Comparison of ENCODE assay signal across 39 cellular contexts in genomic region chr3:100368421-100368820, GRCh38.
"Had no signal": no experiment of that assay in that cellular context is flagged by ENCODE, and none has a peak within 500 bp of the region (broad histone marks: within the 10 kb centered on the region; RNA-seq: fewer than 3 reads in every experiment).

No MANE protein-coding gene starts in this region.

- H3K9me3 ChIP-seq: Peyer's patch, SJSA1 had no signal

- H3K4me3 ChIP-seq: Peyer's patch, SJSA1 had no signal

- H3K4me1 ChIP-seq: Peyer's patch, SJSA1 had no signal

- H3K27ac ChIP-seq: Peyer's patch, SJSA1, VCaP had no signal

- H3K27me3 Mint-ChIP-seq: activated B cell treated with CpG ODN at 0.5 μM for 24 hours; activated CD4-positive, alpha-beta memory T cell treated with anti-CD3 and anti-CD28 coated beads for 36 hours; activated naive CD4-positive, alpha-beta T cell treated with anti-CD3 and anti-CD28 coated beads, Interleukin-2, amount 10 ng/mL, durations not matched to agents 7 days and 5 days; activated naive CD8-positive, alpha-beta T cell; activated naive CD8-positive, alpha-beta T cell treated with anti-CD3 and anti-CD28 coated beads, Interleukin-2, amount 50 U/mL, for 24 hours; brain; IgD-negative memory B cell had no signal

- ATAC-seq: activated naive CD8-positive, alpha-beta T cell treated with anti-CD3 and anti-CD28 coated beads, Interleukin-2, amount 50 U/mL, for 24 hours; activated T-cell treated with anti-CD3 and anti-CD28 coated beads, Interleukin-2, amount 50 U/mL, for 4 hours; PC-3; SK-N-SH treated with all-trans-retinoic acid at 6 μM for 48 hours had no signal

- H3K4me3 Mint-ChIP-seq: activated B cell treated with CpG ODN at 0.5 μM for 24 hours; activated CD4-positive, alpha-beta memory T cell treated with anti-CD3 and anti-CD28 coated beads for 36 hours; activated naive CD4-positive, alpha-beta T cell treated with anti-CD3 and anti-CD28 coated beads, Interleukin-2, amount 10 ng/mL, durations not matched to agents 7 days and 5 days; activated naive CD8-positive, alpha-beta T cell; activated naive CD8-positive, alpha-beta T cell treated with anti-CD3 and anti-CD28 coated beads, Interleukin-2, amount 50 U/mL, for 24 hours; activated T-cell treated with anti-CD3 and anti-CD28 coated beads, Interleukin-2, amount 50 U/mL, for 4 hours; activated T-helper 1 cell treated with anti-CD3 and anti-CD28 coated beads, Interleukin-12 subunit alpha, Interleukin-12 subunit beta, Interleukin-2, Interleukin-4 antibody, amounts not matched to agents 30 ng/mL and 10 ng/mL and 1 ng/mL, durations not matched to agents 14 hours and 24 hours and 36 hours; brain; IgD-negative memory B cell had no signal

- H3K9me3 Mint-ChIP-seq: activated B cell treated with CpG ODN at 0.5 μM for 24 hours; activated CD4-positive, alpha-beta memory T cell treated with anti-CD3 and anti-CD28 coated beads for 36 hours; activated naive CD4-positive, alpha-beta T cell treated with anti-CD3 and anti-CD28 coated beads, Interleukin-2, amount 10 ng/mL, durations not matched to agents 7 days and 5 days; activated naive CD8-positive, alpha-beta T cell treated with anti-CD3 and anti-CD28 coated beads, Interleukin-2, amount 50 U/mL, for 24 hours; activated T-cell treated with anti-CD3 and anti-CD28 coated beads, Interleukin-2, amount 50 U/mL, for 4 hours; activated T-helper 1 cell treated with anti-CD3 and anti-CD28 coated beads, Interleukin-12 subunit alpha, Interleukin-12 subunit beta, Interleukin-2, Interleukin-4 antibody, amounts not matched to agents 30 ng/mL and 10 ng/mL and 1 ng/mL, durations not matched to agents 14 hours and 24 hours and 36 hours; brain; IgD-negative memory B cell had no signal

- H3K27ac Mint-ChIP-seq: activated B cell treated with CpG ODN at 0.5 μM for 24 hours; activated CD4-positive, alpha-beta memory T cell treated with anti-CD3 and anti-CD28 coated beads for 36 hours; activated naive CD4-positive, alpha-beta T cell treated with anti-CD3 and anti-CD28 coated beads, Interleukin-2, amount 10 ng/mL, durations not matched to agents 7 days and 5 days; activated naive CD8-positive, alpha-beta T cell; activated naive CD8-positive, alpha-beta T cell treated with anti-CD3 and anti-CD28 coated beads, Interleukin-2, amount 50 U/mL, for 24 hours; activated T-helper 1 cell treated with anti-CD3 and anti-CD28 coated beads, Interleukin-12 subunit alpha, Interleukin-12 subunit beta, Interleukin-2, Interleukin-4 antibody, amounts not matched to agents 30 ng/mL and 10 ng/mL and 1 ng/mL, durations not matched to agents 14 hours and 24 hours and 36 hours; IgD-negative memory B cell had no signal

- H3K27me3 ChIP-seq: Peyer's patch, SJSA1 had no signal

- DNase-seq: activated B cell treated with CpG ODN at 0.5 μM for 24 hours; activated CD4-positive, alpha-beta memory T cell treated with anti-CD3 and anti-CD28 coated beads for 36 hours; activated CD4-positive, alpha-beta T cell treated with anti-CD3 and anti-CD28 coated beads for 4 hours; activated CD4-positive, alpha-beta T cell treated with anti-CD3 and anti-CD28 coated beads, Interleukin-2, amount 50 U/mL, for 1 hour; activated CD4-positive, CD25-positive, alpha-beta regulatory T cell treated with anti-CD3 and anti-CD28 coated beads, Interleukin-2, amount 50 U/mL, for 72 hours; activated CD8-positive, alpha-beta memory T cell treated with anti-CD3 and anti-CD28 coated beads, Interleukin-2, amount 50 U/mL, for 4 hours; activated naive CD4-positive, alpha-beta T cell treated with anti-CD3 and anti-CD28 coated beads, Interleukin-2, amount 10 ng/mL, durations not matched to agents 7 days and 5 days; activated naive CD8-positive, alpha-beta T cell treated with anti-CD3 and anti-CD28 coated beads, Interleukin-2, amount 50 U/mL, for 24 hours; activated T-cell treated with anti-CD3 and anti-CD28 coated beads for 4 hours; activated T-cell treated with anti-CD3 and anti-CD28 coated beads, Interleukin-2, amount 50 U/mL, for 4 hours; anterior cingulate cortex; Karpas-422; KBM-7; MM.1S; MV-4-11; NCI-H1105; NCI-H1417 treated with DMSO at 0.1 percent for 48 hours; NCI-H187 treated with DMSO at 0.1 percent for 48 hours; NCI-H2081 treated with DMSO at 0.1 percent for 48 hours; NCI-H226; NCI-H446 treated with DMSO at 0.1 percent for 48 hours; NCI-H524; NCI-H69; NCI-H82; NK-92 treated with Interleukin-12 subunit alpha and Interleukin-12 subunit beta, amount 100 ng/mL, for 24 hours; PC-3; Peyer's patch; RPMI8226; SHP77 treated with DMSO at 0.1 percent for 48 hours; T-helper 1 cell; T-helper 2 cell; T-helper 9 cell had no signal

- H3K4me1 Mint-ChIP-seq: activated B cell treated with CpG ODN at 0.5 μM for 24 hours; activated naive CD4-positive, alpha-beta T cell treated with anti-CD3 and anti-CD28 coated beads, Interleukin-2, amount 10 ng/mL, durations not matched to agents 7 days and 5 days; activated naive CD8-positive, alpha-beta T cell treated with anti-CD3 and anti-CD28 coated beads, Interleukin-2, amount 50 U/mL, for 24 hours; brain; IgD-negative memory B cell had no signal
